Comparison of ENCODE assay signal across 8 cellular contexts in the genomic region with DNA sequence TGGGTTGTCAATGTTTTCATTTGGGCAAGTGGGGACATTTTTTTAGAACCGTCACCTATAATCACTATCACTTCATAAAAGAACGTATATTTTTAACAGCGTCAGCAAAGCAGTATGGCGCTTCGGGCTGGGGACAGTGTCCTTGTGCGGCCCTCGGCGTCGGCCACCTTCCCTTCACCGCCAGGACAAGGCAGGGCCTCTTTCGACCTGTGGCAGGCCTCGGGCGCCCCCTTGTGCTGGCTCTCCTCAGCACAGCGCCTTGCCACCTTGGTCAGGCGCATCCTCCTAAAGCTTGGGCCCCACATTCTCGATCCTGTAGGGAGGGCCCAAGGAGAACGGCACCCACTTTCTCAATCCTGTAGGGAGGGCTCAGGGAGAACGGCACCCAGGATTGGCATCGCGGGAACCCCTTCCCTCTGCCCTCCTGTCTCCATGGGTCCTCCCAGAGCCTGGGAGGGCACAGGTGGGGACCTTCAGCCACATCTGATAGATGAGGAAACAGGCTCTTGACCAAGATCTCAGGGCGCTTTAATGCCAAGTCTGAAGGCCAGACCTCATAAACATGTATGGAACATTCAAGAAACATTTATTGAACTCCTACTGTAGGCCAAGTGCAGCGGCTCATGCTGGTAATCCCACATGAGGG. TPM values are rescaled to one million over a fixed set of nuclear protein-coding genes. Genes with fewer than 3 reads are reported as not detected.
A peak's percentile ranks its signal among the peaks of the same experiment; 100 is the strongest.
DNase-seq lines count a peak whose midpoint lies in the region; ATAC-seq and TF ChIP-seq lines count a peak whose summit lies in the region.

No MANE protein-coding gene starts in this region.

- H3K79me2 ChIP-seq in PC-3 (ENCODE audit: low read length): no peaks in the 10 kb centered on the region

- no peak overlapping the region for H3K9ac ChIP-seq in PC-3 (ENCODE audit: low read length)

- no peaks in the 10 kb centered on the region for H3K9me3 ChIP-seq in PC-3 (ENCODE audit: low read length)

- H3K27ac Mint-ChIP-seq in activated T-cell treated with anti-CD3 and anti-CD28 coated beads, Interleukin-2, amount 50 U/mL, for 72 hours: no peak overlapping the region
- no peak overlapping the region for H3K27ac Mint-ChIP-seq in osteocyte (ENCODE audit: unreplicated experiment)

- H3K9me3 Mint-ChIP-seq in activated T-cell treated with anti-CD3 and anti-CD28 coated beads, Interleukin-2, amount 50 U/mL, for 72 hours: no peaks in the 10 kb centered on the region
- H3K9me3 Mint-ChIP-seq in osteocyte (ENCODE audit: unreplicated experiment): no peaks in the 10 kb centered on the region

- no peaks in the 10 kb centered on the region for H3K36me3 Mint-ChIP-seq in activated T-cell treated with anti-CD3 and anti-CD28 coated beads, Interleukin-2, amount 50 U/mL, for 72 hours (ENCODE audit: insufficient read depth in 2 of 2)
- H3K36me3 Mint-ChIP-seq in osteocyte (ENCODE audit: unreplicated experiment): no peaks in the 10 kb centered on the region

- DNase-seq in BJ (ENCODE audit: low read depth): no peak
- DNase-seq in H7: peak; percentile 95
- DNase-seq in PC-3: peak; percentile 84
- DNase-seq in activated T-cell treated with anti-CD3 and anti-CD28 coated beads, Interleukin-2, amount 50 U/mL, for 72 hours: peak; percentile 72 to 78
- DNase-seq in fibroblast of the aortic adventitia (ENCODE audit: low read depth): peak; percentile 47
- DNase-seq in osteocyte (ENCODE audit: extremely low spot score, unreplicated experiment): peak; percentile 92

- ATAC-seq in PC-3 (peak; percentile 80), GM19395 (IDR thresholded peaks at IDR 0.05; ENCODE audit: unreplicated experiment) (no peak), HG03460 (IDR thresholded peaks at IDR 0.05; ENCODE audit: unreplicated experiment) (no peak)
- ATAC-seq in activated T-cell treated with anti-CD3 and anti-CD28 coated beads, Interleukin-2, amount 50 U/mL, for 72 hours (replicated peaks in 1 of 2): peak; percentile 80 to 81

- peak overlapping the region; percentile 10; the same call in 1 of the 2 replicates for H2AFZ ChIP-seq in PC-3 (ENCODE audit: low read length)

- no peak overlapping the region for H3K4me3 Mint-ChIP-seq in activated T-cell treated with anti-CD3 and anti-CD28 coated beads, Interleukin-2, amount 50 U/mL, for 72 hours
- no peak overlapping the region for H3K4me3 Mint-ChIP-seq in osteocyte (ENCODE audit: unreplicated experiment)

- no peaks in the 10 kb centered on the region for H3K4me1 Mint-ChIP-seq in activated T-cell treated with anti-CD3 and anti-CD28 coated beads, Interleukin-2, amount 50 U/mL, for 72 hours (ENCODE audit: low read depth)
- peaks cover 3% of the 10 kb centered on the region for H3K4me1 Mint-ChIP-seq in osteocyte (ENCODE audit: unreplicated experiment)

- POLR2A ChIA-PET in BJ (lab: Charles Lee) (no interaction called here), PC-3 (lab: Charles Lee; ENCODE audit: unreplicated experiment) (no interaction called here)

- TF ChIP-seq CTCF in BJ (IDR thresholded peaks at IDR 0.05; ENCODE audit: insufficient read depth, low read depth, low read length) (peak; percentile 94), PC-3 (conservative IDR thresholded peaks at IDR 0.05; ENCODE audit: low read depth, low read length) (peak; percentile 98), fibroblast of the aortic adventitia (IDR thresholded peaks at IDR 0.05; ENCODE audit: insufficient read depth, low read length) (peak; percentile 91), osteocyte (IDR thresholded peaks at IDR 0.05) (peak; percentile 96)

- H3K27me3 ChIP-seq in BJ (ENCODE audit: control insufficient read depth, insufficient read depth, low read length): no peaks in the 10 kb centered on the region
- no peaks in the 10 kb centered on the region for H3K27me3 ChIP-seq in H7 (ENCODE audit: control insufficient read depth, insufficient read depth, low read length)
- no peaks in the 10 kb centered on the region for H3K27me3 ChIP-seq in PC-3 (ENCODE audit: low read length)

- no peaks in the 10 kb centered on the region for H4K20me1 ChIP-seq in PC-3 (ENCODE audit: low read length)

- no TSS peak for BruUV-seq in PC-3 (replicated peaks; lab: Mats Ljungman, UMichigan)

- H3K4me2 ChIP-seq in PC-3 (ENCODE audit: low read length): no peak overlapping the region

- H3K4me3 ChIP-seq in BJ (ENCODE audit: low read depth, low read length) (no peak overlapping the region), H7 (ENCODE audit: insufficient read depth, low read depth, low read length) (no peak overlapping the region), PC-3 (ENCODE audit: low read length) (no peak overlapping the region), fibroblast of the aortic adventitia (ENCODE audit: low read depth, low read length) (no peak overlapping the region)

- peaks cover 14% of the 10 kb centered on the region for H3F3A ChIP-seq in PC-3 (ENCODE audit: low read length, unreplicated experiment)

- no peak overlapping the region for H3K27ac ChIP-seq in PC-3 (ENCODE audit: low read length)

- intact Hi-C loops in PC-3 (cut with micrococcal nuclease): loop anchor here (1.0 to 10.0 kb wide), 3 partner anchors 107 to 276 kb away; no protein-coding TSS in a partner anchor

- H3K36me3 ChIP-seq in BJ (ENCODE audit: control insufficient read depth, insufficient read depth, low read length): no peaks in the 10 kb centered on the region; the same call in 1 of the 2 replicates
- no peaks in the 10 kb centered on the region for H3K36me3 ChIP-seq in H7 (replicated peaks; ENCODE audit: control insufficient read depth, insufficient read depth, low read length)
- peaks cover 14% of the 10 kb centered on the region; the same call in 1 of the 2 replicates for H3K36me3 ChIP-seq in PC-3 (ENCODE audit: low read depth, low read length)

- H3K27me3 Mint-ChIP-seq in activated T-cell treated with anti-CD3 and anti-CD28 coated beads, Interleukin-2, amount 50 U/mL, for 72 hours (ENCODE audit: low read depth): no peaks in the 10 kb centered on the region
- H3K27me3 Mint-ChIP-seq in osteocyte (ENCODE audit: unreplicated experiment): peaks cover 15% of the 10 kb centered on the region

- H3K4me1 ChIP-seq in PC-3 (ENCODE audit: insufficient read depth, low read length): peaks cover 8% of the 10 kb centered on the region; the same call in 1 of the 2 replicates

- CTCF ChIA-PET in BJ (lab: Yijun Ruan, JAX) (interaction anchor here (0.7 to 2.3 kb wide), 18 partner anchors 9 to 492 kb away, joined by 3 to 19 read pairs (median 4); no protein-coding TSS in a partner anchor), PC-3 (lab: Charles Lee) (interaction anchor here (0.5 to 0.6 kb wide), 2 partner anchors 72 to 276 kb away, joined by 3 read pairs; no protein-coding TSS in a partner anchor)

- H3K9me2 ChIP-seq in PC-3 (replicated peaks; ENCODE audit: low read length): no peaks in the 10 kb centered on the region

RNA-seq across cellular contexts. Expression of a gene that starts 11.5 kb away (rescaled TPM):
- 29.2 and 41.3 TPM in 2 replicates for polyA plus RNA-seq in BJ (2011; rRNA removed)
- polyA minus RNA-seq in BJ (2011; rRNA and poly(A)+ RNA removed): 22.2 and 36.9 TPM in 2 replicates
- 100 and 101 TPM in 2 replicates for total RNA-seq in H7 (2014; rRNA removed; shearing (Covaris generic))
- 79.5 and 93.9 TPM in 2 replicates for total RNA-seq in PC-3 (2014; rRNA removed)
- total RNA-seq in activated T-cell treated with anti-CD3 and anti-CD28 coated beads, Interleukin-2, amount 50 U/mL, for 72 hours: 10 to 100 TPM; 27.0 to 31.4 TPM
- total RNA-seq in fibroblast of the aortic adventitia (ENCODE audit: low replicate concordance): 21.8 and 30.8 TPM in 2 replicates
- total RNA-seq in osteocyte: 19.3 and 19.5 TPM in 2 replicates

Comparison
In these comparisons a context has a peak if more than half of its experiments do, and no peak if none do; other contexts are left out.
1. ATAC-seq: peak in PC-3 (single experiment) and activated T-cell treated with anti-CD3 and anti-CD28 coated beads, Interleukin-2, amount 50 U/mL, for 72 hours (2 of 2); none in GM19395 (single experiment) and HG03460 (single experiment).
2. Peak in every context shown above with its lines, with median percentiles within 50 percentile points of each other: CTCF ChIP-seq.